ENCODE assay signal across 13 cellular contexts in the genomic region with DNA sequence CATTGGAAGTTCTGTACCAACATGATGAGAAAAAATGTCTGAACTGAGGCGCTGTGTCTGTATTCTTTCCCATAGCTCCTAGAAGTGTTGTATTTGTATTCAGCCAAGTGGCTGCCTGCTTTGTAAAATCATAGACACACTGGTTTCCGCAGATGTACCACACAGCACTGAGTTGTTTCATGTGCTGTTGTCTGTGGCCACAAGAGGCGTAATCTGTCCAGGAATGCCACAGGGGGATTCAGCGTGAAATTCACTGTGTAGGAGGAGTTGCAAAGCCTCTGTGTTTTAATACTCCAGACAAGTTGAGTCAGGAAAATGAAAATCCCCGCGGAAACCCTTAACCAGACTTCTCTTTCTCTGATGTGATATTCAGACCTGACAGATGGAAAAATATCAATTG.
A peak's percentile ranks its signal among the peaks of the same experiment; 100 is the strongest.
DNase-seq lines count a peak whose midpoint lies in the region; ATAC-seq, FAIRE-seq and TF ChIP-seq lines count a peak whose summit lies in the region.
"Had no signal": no experiment of that assay in that cellular context is flagged by ENCODE, and none has a peak within 500 bp of the region (broad histone marks: within the 10 kb centered on the region; RNA-seq: fewer than 3 reads in every experiment).

No MANE protein-coding gene starts in this region.

- 61% methylated on average over 6 of the region's 6 CpGs for WGBS in GM12878 (ENCODE audit: insufficient coverage, insufficient replicate concordance, low lambda C conversion rate, missing lambda C conversion rate)

- H3K79me2 ChIP-seq in GM12878 (ENCODE audit: control insufficient read depth, insufficient read depth, low read length), result no peaks in the 10 kb centered on the region

- H3K9me3 ChIP-seq in GM12878 (replicated peaks; ENCODE audit: control insufficient read depth, insufficient read depth, low read length), result no peaks in the 10 kb centered on the region
- H3K9me3 ChIP-seq: BLaER1 had no signal

- TF ChIP-seq RAD21 in Ishikawa (IDR thresholded peaks at IDR 0.05; ENCODE audit: low read depth) (peak; percentile 30; the same call in 1 of the 2 replicates), GM12878 (IDR thresholded peaks at IDR 0.05; ENCODE audit: insufficient read depth, low read depth, low read length) (peak; percentile 43)

- H3K9ac ChIP-seq in GM12878 (ENCODE audit: control insufficient read depth, insufficient read depth, low read length), result no peak overlapping the region
- H3K9ac ChIP-seq: BLaER1 had no signal

- H2AFZ ChIP-seq in GM12878 (ENCODE audit: control insufficient read depth, low read depth, low read length), result no peak overlapping the region

- TF ChIP-seq CTCF in 22Rv1 (IDR thresholded peaks at IDR 0.05) (peak; percentile 44), GM12878 (IDR thresholded peaks at IDR 0.05 in 2 of 3, conservative IDR thresholded peaks at IDR 0.05 in 1 of 3; ENCODE audit: control insufficient read depth in 2 of 3, extremely low read depth in 1 of 3, insufficient read depth in 1 of 3, low read depth in 3 of 3, low read length in 3 of 3) (0 out of 6 replicates have a peak, but pooled peaks of 2 of the 3 experiments have one; percentile 14 to 27), kidney epithelial cell (IDR thresholded peaks at IDR 0.05; ENCODE audit: insufficient read depth, low read length, poor library complexity, severe bottlenecking) (peak; percentile 49)

- SMC1A ChIA-PET in GM12878 (lab: Charles Lee; ENCODE audit: uncharacterized antibody, unreplicated experiment), result no interaction called here

- no peak for FAIRE-seq in GM12878 (lab: Jason Lieb, UNC)

- H4K20me1 ChIP-seq in GM12878 (ENCODE audit: control insufficient read depth, insufficient read depth), result no peaks in the 10 kb centered on the region
- H4K20me1 ChIP-seq: BLaER1 had no signal

- POLR2A ChIA-PET in GM12878 (lab: Charles Lee), result no interaction called here

- DNase-seq in GM12878 (ENCODE audit: low read depth, low spot score) (no peak), kidney epithelial cell (ENCODE audit: low read depth) (no peak), NOMO-1 (lab: John Stamatoyannopoulos, UW; ENCODE audit: unreplicated experiment in 2 of 2) (no peak), SW 1271 (lab: John Stamatoyannopoulos, UW) (no peak), H7 (no peak)
- DNase-seq: activated CD4-positive, alpha-beta T cell treated with anti-CD3 and anti-CD28 coated beads, Interleukin-2, amount 50 U/mL, for 4 hours; aorta; immature natural killer cell; NCI-H187 treated with DMSO at 0.1 percent for 48 hours had no signal

- TF ChIP-seq EP300 in Ishikawa (IDR thresholded peaks at IDR 0.05; ENCODE audit: borderline replicate concordance), result no peak
- TF ChIP-seq EP300 in GM12878 (IDR thresholded peaks at IDR 0.05; ENCODE audit: borderline replicate concordance in 1 of 2, control insufficient read depth in 1 of 2, low read depth in 2 of 2, low read length in 2 of 2), result no peak

- no TSS peak for BruUV-seq in GM12878 (replicated peaks; lab: Mats Ljungman, UMichigan)

- H3K4me1 ChIP-seq in GM12878 (ENCODE audit: control insufficient read depth, insufficient read depth, low read length), result no peaks in the 10 kb centered on the region
- H3K4me1 ChIP-seq: BLaER1 had no signal

- TF ChIP-seq POLR2A in GM12878 (IDR thresholded peaks at IDR 0.05; ENCODE audit: low read depth, low read length), result no peak

- RAD21 ChIA-PET in GM12878 (lab: Charles Lee; ENCODE audit: unreplicated experiment), result no interaction called here

- CTCF ChIA-PET in GM12878 (lab: Yijun Ruan, JAX), result interaction anchor here (1.1 kb wide), 1 partner anchor 11 kb away, joined by 3 read pairs; no protein-coding TSS in a partner anchor

- no peak overlapping the region for H3K27ac ChIP-seq in 22Rv1
- H3K27ac ChIP-seq in GM12878 (ENCODE audit: control insufficient read depth, insufficient read depth), result no peak overlapping the region
- H3K27ac ChIP-seq: BLaER1 had no signal

- in situ Hi-C loops in GM12878 (cut with MboI), result no loop called here

- intact Hi-C loops in GM12878 (cut with micrococcal nuclease; ENCODE audit: unreplicated experiment), result no loop called here

- H3K4me2 ChIP-seq in GM12878 (ENCODE audit: control insufficient read depth, insufficient read depth), result no peak overlapping the region
- H3K4me2 ChIP-seq: BLaER1 had no signal

- H3K27me3 ChIP-seq in GM12878 (replicated peaks in 1 of 2; ENCODE audit: control insufficient read depth in 2 of 2, insufficient read depth in 2 of 2, low read length in 1 of 2) (no peaks in the 10 kb centered on the region), kidney epithelial cell (ENCODE audit: control insufficient read depth, insufficient read depth, low read length) (no peaks in the 10 kb centered on the region), H7 (ENCODE audit: control insufficient read depth, insufficient read depth, low read length) (no peaks in the 10 kb centered on the region)
- H3K27me3 ChIP-seq: BLaER1 had no signal

- peak; percentile 64 for ATAC-seq in GM12878
- no peak for ATAC-seq in HG02885 (IDR thresholded peaks at IDR 0.05; ENCODE audit: poor library complexity, unreplicated experiment)

- H3K36me3 ChIP-seq in GM12878 (ENCODE audit: control insufficient read depth in 2 of 2, insufficient read depth in 2 of 2, low read length in 1 of 2) (no peaks in the 10 kb centered on the region), kidney epithelial cell (ENCODE audit: control insufficient read depth, insufficient read depth, low read length) (no peaks in the 10 kb centered on the region), H7 (replicated peaks; ENCODE audit: control insufficient read depth, insufficient read depth, low read length) (no peaks in the 10 kb centered on the region)
- H3K36me3 ChIP-seq: BLaER1 had no signal

- H3K4me3 ChIP-seq in GM12878 (no peak overlapping the region), kidney epithelial cell (ENCODE audit: low read depth, low read length) (no peak overlapping the region), H7 (ENCODE audit: insufficient read depth, low read depth, low read length) (no peak overlapping the region)
- H3K4me3 ChIP-seq: BLaER1 had no signal

TF ChIP-seq in Ishikawa, 13 proteins besides CTCF, POLR2A, EP300 and RAD21 (continues in another document):
- TF ChIP-seq REST (IDR thresholded peaks at IDR 0.05; ENCODE audit: low read depth), result no peak
- TF ChIP-seq FOXM1 (IDR thresholded peaks at IDR 0.05; ENCODE audit: borderline replicate concordance, low read depth), result no peak
- no peak for TF ChIP-seq ZBTB7A (IDR thresholded peaks at IDR 0.05; ENCODE audit: low read depth)

TF ChIP-seq in GM12878, 131 proteins besides CTCF, POLR2A, EP300 and RAD21 (continues in another document):
- no peak for TF ChIP-seq LARP7 (IDR thresholded peaks at IDR 0.05)
- no peak for TF ChIP-seq SREBF2 (IDR thresholded peaks at IDR 0.05; ENCODE audit: low read length)
- TF ChIP-seq WRNIP1 (IDR thresholded peaks at IDR 0.05; ENCODE audit: borderline replicate concordance, low read depth, low read length), result no peak
- no peak for TF ChIP-seq MAX (IDR thresholded peaks at IDR 0.05; ENCODE audit: low read depth, low read length)
- no peak for TF ChIP-seq TCF12 (IDR thresholded peaks at IDR 0.05; ENCODE audit: low read depth, low read length)
- TF ChIP-seq MXI1 (IDR thresholded peaks at IDR 0.05; ENCODE audit: low read depth, low read length), result no peak
- no peak for TF ChIP-seq STAT3 (IDR thresholded peaks at IDR 0.05; ENCODE audit: low read depth, low read length)
- TF ChIP-seq KDM1A (IDR thresholded peaks at IDR 0.05; ENCODE audit: borderline replicate concordance), result no peak
- TF ChIP-seq RB1 (IDR thresholded peaks at IDR 0.05; ENCODE audit: borderline replicate concordance), result no peak
- TF ChIP-seq HDAC2 (IDR thresholded peaks at IDR 0.05), result no peak
- no peak for TF ChIP-seq REST (IDR thresholded peaks at IDR 0.05; ENCODE audit: low read depth, low read length)
- no peak for TF ChIP-seq IKZF2 (IDR thresholded peaks at IDR 0.05)
- TF ChIP-seq, protein P1, sequence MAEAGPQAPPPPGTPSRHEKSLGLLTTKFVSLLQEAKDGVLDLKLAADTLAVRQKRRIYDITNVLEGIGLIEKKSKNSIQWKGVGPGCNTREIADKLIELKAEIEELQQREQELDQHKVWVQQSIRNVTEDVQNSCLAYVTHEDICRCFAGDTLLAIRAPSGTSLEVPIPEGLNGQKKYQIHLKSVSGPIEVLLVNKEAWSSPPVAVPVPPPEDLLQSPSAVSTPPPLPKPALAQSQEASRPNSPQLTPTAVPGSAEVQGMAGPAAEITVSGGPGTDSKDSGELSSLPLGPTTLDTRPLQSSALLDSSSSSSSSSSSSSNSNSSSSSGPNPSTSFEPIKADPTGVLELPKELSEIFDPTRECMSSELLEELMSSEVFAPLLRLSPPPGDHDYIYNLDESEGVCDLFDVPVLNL (IDR thresholded peaks at IDR 0.05; ENCODE audit: low read depth, low read length), result no peak
